13 cellular contexts compared by ENCODE assay signal in genomic region chr4:38939150-38939549, GRCh38.
DNase-seq lines count a peak whose midpoint lies in the region; ATAC-seq and TF ChIP-seq lines count a peak whose summit lies in the region.
"Had no signal": no experiment of that assay in that cellular context is flagged by ENCODE, and none has a peak within 500 bp of the region (broad histone marks: within the 10 kb centered on the region; RNA-seq: fewer than 3 reads in every experiment).

No MANE protein-coding gene starts in this region.

- DNase-seq in NCI-H2029 treated with DMSO at 0.1 percent for 48 hours (lab: John Stamatoyannopoulos, UW) (no peak), brain microvascular endothelial cell (no peak), NCI-H748 treated with DMSO at 0.1 percent for 48 hours (lab: John Stamatoyannopoulos, UW) (no peak), G401 (ENCODE audit: low spot score) (no peak)
- DNase-seq: CD8-positive, alpha-beta memory T cell; heart right ventricle; Kasumi-1; NCI-H69; small intestine had no signal

- H3K27ac ChIP-seq in brain microvascular endothelial cell: no peak overlapping the region
- H3K27ac ChIP-seq: heart right ventricle had no signal

- peak; percentile 85 for ATAC-seq in GM18499 (IDR thresholded peaks at IDR 0.05; ENCODE audit: insufficient read depth, unreplicated experiment)
- peak; percentile 94 for ATAC-seq in GM19351 (IDR thresholded peaks at IDR 0.05; ENCODE audit: unreplicated experiment)
- ATAC-seq in HG02870 (IDR thresholded peaks at IDR 0.05; ENCODE audit: unreplicated experiment): peak; percentile 96
- peak; percentile 88 for ATAC-seq in HG03575 (IDR thresholded peaks at IDR 0.05; ENCODE audit: extremely low read depth, insufficient number of reproducible peaks, low FRiP score, unreplicated experiment)
- ATAC-seq: heart right ventricle had no signal

- H3K27me3 ChIP-seq in brain microvascular endothelial cell (replicated peaks): no peaks in the 10 kb centered on the region
- H3K27me3 ChIP-seq: heart right ventricle had no signal

- in situ Hi-C loops in brain microvascular endothelial cell (cut with HindIII; ENCODE audit: low pct_ligation_motif_present, low sequenced_read_pairs): no loop called here
- in situ Hi-C loops in G401 (cut with HindIII; ENCODE audit: low sequenced_read_pairs): no loop called here

- peaks cover 70% of the 10 kb centered on the region for H3K36me3 ChIP-seq in brain microvascular endothelial cell (replicated peaks)

- no peak for TF ChIP-seq CTCF in brain microvascular endothelial cell (IDR thresholded peaks at IDR 0.05; ENCODE audit: low read depth, low read length, missing control alignments)

- no peak overlapping the region for H3K4me3 ChIP-seq in brain microvascular endothelial cell (ENCODE audit: low read depth, low read length)
- H3K4me3 ChIP-seq: heart right ventricle had no signal
